Comparison of ENCODE assay signal across 20 cellular contexts in genomic region chr2:101286684-101287083, GRCh38. TPM values are rescaled to one million over a fixed set of nuclear protein-coding genes. Genes with fewer than 3 reads are reported as not detected.
A peak's percentile ranks its signal among the peaks of the same experiment; 100 is the strongest.
DNase-seq lines count a peak whose midpoint lies in the region; ATAC-seq and TF ChIP-seq lines count a peak whose summit lies in the region.
"Had no signal": no experiment of that assay in that cellular context is flagged by ENCODE, and none has a peak within 500 bp of the region (broad histone marks: within the 10 kb centered on the region; RNA-seq: fewer than 3 reads in every experiment).

No MANE protein-coding gene starts in this region.

- no peak overlapping the region for H3K4me3 ChIP-seq in naive thymus-derived CD4-positive, alpha-beta T cell (ENCODE audit: low read length)
- H3K4me3 ChIP-seq: GM12878, GM23338 had no signal

- DNase-seq in stimulated activated naive CD8-positive, alpha-beta T cell treated with anti-CD3 and anti-CD28 coated beads, Interleukin-15, amount 100 ng/mL, for 72 hours: no peak
- DNase-seq in chondrocyte (ENCODE audit: low spot score): no peak
- no peak for DNase-seq in naive thymus-derived CD4-positive, alpha-beta T cell
- no peak for DNase-seq in stimulated activated CD4-positive, alpha-beta T cell treated with anti-CD3 and anti-CD28 coated beads, Interleukin-4, amount 100 ng/mL, for 1 hour
- DNase-seq: CD4-positive, CD25-positive, alpha-beta regulatory T cell; DND-41; HCEC 1CT; KG1; NCI-H1105; NCI-H2029 treated with DMSO at 0.1 percent for 48 hours; NCI-H226; NCI-H510A treated with DMSO at 0.1 percent for 48 hours; NCI-H748 treated with DMSO at 0.1 percent for 48 hours; SHP77 treated with DMSO at 0.1 percent for 48 hours had no signal

- peaks cover 58% of the 10 kb centered on the region for H3K36me3 Mint-ChIP-seq in stimulated activated naive CD8-positive, alpha-beta T cell treated with anti-CD3 and anti-CD28 coated beads, Interleukin-15, Interleukin-2, amounts not matched to agents 100 ng/mL and 50 ng/mL, for 24 hours (ENCODE audit: low read depth)
- H3K36me3 Mint-ChIP-seq in chondrocyte (ENCODE audit: low read depth): peaks cover 17% of the 10 kb centered on the region
- peaks cover 19 to 56% (median 36%) of the 10 kb centered on the region in 5 donors for H3K36me3 Mint-ChIP-seq in naive thymus-derived CD4-positive, alpha-beta T cell

- H3K36me3 ChIP-seq in naive thymus-derived CD4-positive, alpha-beta T cell (ENCODE audit: control insufficient read depth in 2 of 3, insufficient read depth in 3 of 3, low read length in 3 of 3): peaks cover 12 to 61% (median 34%) of the 10 kb centered on the region in 3 experiments

- H3K27me3 ChIP-seq in naive thymus-derived CD4-positive, alpha-beta T cell (ENCODE audit: control insufficient read depth in 2 of 2, insufficient read depth in 2 of 2, low read length in 2 of 2): no peaks in the 10 kb centered on the region

- no peak for ATAC-seq in stimulated activated naive CD8-positive, alpha-beta T cell treated with anti-CD3 and anti-CD28 coated beads, Interleukin-15, amount 100 ng/mL, for 72 hours
- ATAC-seq in naive thymus-derived CD4-positive, alpha-beta T cell: no peak
- no peak for ATAC-seq in GM18909 (IDR thresholded peaks at IDR 0.05; ENCODE audit: poor library complexity, unreplicated experiment)
- ATAC-seq in GM21717 (IDR thresholded peaks at IDR 0.05; ENCODE audit: unreplicated experiment): no peak
- ATAC-seq: GM12878, GM23338 had no signal

- H3K4me3 Mint-ChIP-seq in stimulated activated naive CD8-positive, alpha-beta T cell treated with anti-CD3 and anti-CD28 coated beads, Interleukin-15, Interleukin-2, amounts not matched to agents 100 ng/mL and 50 ng/mL, for 24 hours: no peak overlapping the region
- no peak overlapping the region for H3K4me3 Mint-ChIP-seq in stimulated activated naive CD8-positive, alpha-beta T cell treated with anti-CD3 and anti-CD28 coated beads, Interleukin-15, amount 100 ng/mL, for 72 hours
- H3K4me3 Mint-ChIP-seq in chondrocyte (ENCODE audit: unreplicated experiment): no peak overlapping the region
- H3K4me3 Mint-ChIP-seq in naive thymus-derived CD4-positive, alpha-beta T cell: no peak overlapping the region
- H3K4me3 Mint-ChIP-seq: CD4-positive, CD25-positive, alpha-beta regulatory T cell; GM23338 had no signal

- peaks cover 0 to 5% of the 10 kb centered on the region in 2 donors for H3K4me1 ChIP-seq in naive thymus-derived CD4-positive, alpha-beta T cell (ENCODE audit: control insufficient read depth in 2 of 2, insufficient read depth in 2 of 2, low read length in 2 of 2)

- H3K27me3 Mint-ChIP-seq in stimulated activated naive CD8-positive, alpha-beta T cell treated with anti-CD3 and anti-CD28 coated beads, Interleukin-15, Interleukin-2, amounts not matched to agents 100 ng/mL and 50 ng/mL, for 24 hours: no peaks in the 10 kb centered on the region
- no peaks in the 10 kb centered on the region for H3K27me3 Mint-ChIP-seq in stimulated activated naive CD8-positive, alpha-beta T cell treated with anti-CD3 and anti-CD28 coated beads, Interleukin-15, amount 100 ng/mL, for 72 hours
- H3K27me3 Mint-ChIP-seq in chondrocyte (ENCODE audit: low read depth): no peaks in the 10 kb centered on the region
- no peaks in the 10 kb centered on the region for H3K27me3 Mint-ChIP-seq in naive thymus-derived CD4-positive, alpha-beta T cell
- H3K27me3 Mint-ChIP-seq: CD4-positive, CD25-positive, alpha-beta regulatory T cell had no signal

- CTCF ChIA-PET in naive thymus-derived CD4-positive, alpha-beta T cell (lab: Charles Lee): no interaction called here

- no peak overlapping the region for H3K27ac ChIP-seq in naive thymus-derived CD4-positive, alpha-beta T cell (ENCODE audit: low read depth, low read length)
- H3K27ac ChIP-seq: RWPE1 had no signal

- intact Hi-C loops in naive thymus-derived CD4-positive, alpha-beta T cell (cut with micrococcal nuclease): no loop called here

- POLR2A ChIA-PET in naive thymus-derived CD4-positive, alpha-beta T cell (lab: Charles Lee): interaction anchor here (0.7 to 1.0 kb wide), 4 partner anchors 19 to 1163 kb away, joined by 3 to 8 read pairs (median 5); partner anchors contain the start of gene RNF149

- TF ChIP-seq CTCF in chondrocyte (IDR thresholded peaks at IDR 0.05): no peak

- peaks cover 5% of the 10 kb centered on the region for H3K4me1 Mint-ChIP-seq in stimulated activated naive CD8-positive, alpha-beta T cell treated with anti-CD3 and anti-CD28 coated beads, Interleukin-15, Interleukin-2, amounts not matched to agents 100 ng/mL and 50 ng/mL, for 24 hours (ENCODE audit: low read depth)
- H3K4me1 Mint-ChIP-seq in stimulated activated naive CD8-positive, alpha-beta T cell treated with anti-CD3 and anti-CD28 coated beads, Interleukin-15, amount 100 ng/mL, for 72 hours: peaks cover 14% of the 10 kb centered on the region
- no peaks in the 10 kb centered on the region for H3K4me1 Mint-ChIP-seq in chondrocyte (ENCODE audit: low read depth)
- peaks cover 12 to 52% (median 42%) of the 10 kb centered on the region in 7 donors for H3K4me1 Mint-ChIP-seq in naive thymus-derived CD4-positive, alpha-beta T cell
- H3K4me1 Mint-ChIP-seq: GM23338 had no signal

- no peaks in the 10 kb centered on the region for H3K9me3 Mint-ChIP-seq in stimulated activated naive CD8-positive, alpha-beta T cell treated with anti-CD3 and anti-CD28 coated beads, Interleukin-15, Interleukin-2, amounts not matched to agents 100 ng/mL and 50 ng/mL, for 24 hours
- no peaks in the 10 kb centered on the region for H3K9me3 Mint-ChIP-seq in stimulated activated naive CD8-positive, alpha-beta T cell treated with anti-CD3 and anti-CD28 coated beads, Interleukin-15, amount 100 ng/mL, for 72 hours
- no peaks in the 10 kb centered on the region for H3K9me3 Mint-ChIP-seq in chondrocyte (ENCODE audit: low read depth)
- H3K9me3 Mint-ChIP-seq in naive thymus-derived CD4-positive, alpha-beta T cell: no peaks in the 10 kb centered on the region
- H3K9me3 Mint-ChIP-seq: GM23338 had no signal

- H3K27ac Mint-ChIP-seq in stimulated activated naive CD8-positive, alpha-beta T cell treated with anti-CD3 and anti-CD28 coated beads, Interleukin-15, Interleukin-2, amounts not matched to agents 100 ng/mL and 50 ng/mL, for 24 hours: peak overlapping the region; percentile 21
- no peak overlapping the region for H3K27ac Mint-ChIP-seq in stimulated activated naive CD8-positive, alpha-beta T cell treated with anti-CD3 and anti-CD28 coated beads, Interleukin-15, amount 100 ng/mL, for 72 hours
- peak overlapping the region; percentile 27 for H3K27ac Mint-ChIP-seq in chondrocyte (ENCODE audit: unreplicated experiment)
- peak overlapping the region in 5 of 9 donors; percentile 59 to 68 (median 60) for H3K27ac Mint-ChIP-seq in naive thymus-derived CD4-positive, alpha-beta T cell
- H3K27ac Mint-ChIP-seq: GM23338 had no signal

- no peaks in the 10 kb centered on the region for H3K9me3 ChIP-seq in naive thymus-derived CD4-positive, alpha-beta T cell (ENCODE audit: control insufficient read depth in 2 of 3, low read length in 3 of 3)

RNA-seq across cellular contexts. Expression of gene RNF149, which starts 21.8 kb away (rescaled TPM):
- 26.2 to 28.3 TPM (median 26.8 TPM) in 3 replicates for total RNA-seq in chondrocyte
- 100 to 1,000 TPM in 4 of 5 experiments, 10 to 100 TPM in 1; 88.9 to 159 (median 114) TPM for total RNA-seq in naive thymus-derived CD4-positive, alpha-beta T cell
- 10 to 100 TPM; 45.2 to 52.6 TPM for polyA plus RNA-seq in naive thymus-derived CD4-positive, alpha-beta T cell

RNA-seq across cellular contexts. Expression of gene CNOT11, which starts 34.0 kb away (rescaled TPM):
- 28.5 to 37.4 TPM (median 31.3 TPM) in 3 replicates for total RNA-seq in chondrocyte
- 10 to 100 TPM; 49.0 to 65.7 (median 54.3) TPM for total RNA-seq in naive thymus-derived CD4-positive, alpha-beta T cell
- 10 to 100 TPM; 60.4 to 64.0 TPM for polyA plus RNA-seq in naive thymus-derived CD4-positive, alpha-beta T cell

Comparison
In these comparisons a context has a peak if more than half of its experiments do, and no peak if none do; other contexts are left out.
1. H3K27ac Mint-ChIP-seq: peak in stimulated activated naive CD8-positive, alpha-beta T cell treated with anti-CD3 and anti-CD28 coated beads, Interleukin-15, Interleukin-2, amounts not matched to agents 100 ng/mL and 50 ng/mL, for 24 hours (single experiment), chondrocyte (single experiment) and naive thymus-derived CD4-positive, alpha-beta T cell (5 of 9); none in stimulated activated naive CD8-positive, alpha-beta T cell treated with anti-CD3 and anti-CD28 coated beads, Interleukin-15, amount 100 ng/mL, for 72 hours (0 of 2).